In the genomic region with DNA sequence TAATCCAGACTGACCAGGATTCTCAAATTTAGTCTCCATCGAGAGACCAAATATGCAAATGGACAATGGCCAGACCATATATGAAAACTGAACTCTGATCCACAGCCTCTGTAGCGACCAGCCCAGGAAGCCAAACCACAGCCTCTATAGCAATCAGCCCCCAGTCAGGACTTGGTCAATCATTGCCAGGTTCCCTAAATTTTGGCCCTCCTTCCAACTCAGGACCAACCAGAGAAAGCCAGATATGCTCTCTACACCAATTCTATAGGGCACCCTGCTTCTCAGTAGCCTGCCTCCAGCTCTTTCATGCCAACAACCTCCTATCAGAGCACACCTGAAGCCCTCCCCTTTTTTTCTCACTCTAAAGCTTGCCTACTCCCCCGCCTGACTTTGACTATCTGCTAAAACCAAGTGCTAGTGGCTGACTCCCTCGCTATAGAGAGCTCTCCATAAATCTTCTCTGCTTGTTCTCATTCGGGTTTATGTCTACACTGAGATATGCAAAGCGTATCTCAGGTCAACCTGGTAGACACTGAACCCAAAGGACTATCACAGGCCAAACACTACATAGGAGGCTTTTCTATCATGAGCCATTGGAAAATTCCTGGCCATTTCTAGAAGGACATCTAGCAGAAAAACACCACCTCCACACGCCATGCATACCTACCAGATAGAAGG, we compare ENCODE assay signal across 9 cellular contexts.
DNase-seq lines count a peak whose midpoint lies in the region; ATAC-seq, FAIRE-seq and TF ChIP-seq lines count a peak whose summit lies in the region.
"Had no signal": no experiment of that assay in that cellular context is flagged by ENCODE, and none has a peak within 500 bp of the region (broad histone marks: within the 10 kb centered on the region; RNA-seq: fewer than 3 reads in every experiment).

No MANE protein-coding gene starts in this region.

- peak overlapping the region; percentile 38 for H3K27ac ChIP-seq in colonic mucosa

- no peaks in the 10 kb centered on the region for H3K27me3 ChIP-seq in colonic mucosa

- DNase-seq in GM12892 (ENCODE audit: insufficient read length): no peak
- DNase-seq in colonic mucosa: peak; percentile 36
- no peak for DNase-seq in NCI-H2029 treated with DMSO at 0.1 percent for 48 hours (lab: John Stamatoyannopoulos, UW)
- DNase-seq in activated CD4-positive, alpha-beta T cell treated with anti-CD3 and anti-CD28 coated beads for 4 hours: no peak
- DNase-seq in DMS79 (lab: John Stamatoyannopoulos, UW): no peak
- DNase-seq in D341Med (ENCODE audit: low spot score): no peak

- intact Hi-C loops in colonic mucosa (cut with DNase I): no loop called here

- H3K9ac ChIP-seq in colonic mucosa (ENCODE audit: low read depth in 2 of 2, low read length in 2 of 2): peak overlapping the region in 1 of 2 donors; percentile 32

- TF ChIP-seq CTCF in colonic mucosa (IDR thresholded peaks at IDR 0.05): no peak

- no peak for FAIRE-seq in GM12892 (lab: Jason Lieb, UNC)
- FAIRE-seq: colon had no signal

- TF ChIP-seq POLR2A in GM12892 (IDR thresholded peaks at IDR 0.05; ENCODE audit: low read depth, low read length): peak; percentile 87

- ATAC-seq in GM21526 (IDR thresholded peaks at IDR 0.05; ENCODE audit: low FRiP score, unreplicated experiment) (peak; percentile 43), HG03565 (IDR thresholded peaks at IDR 0.05; ENCODE audit: unreplicated experiment) (peak; percentile 39)

- H3K4me3 ChIP-seq in colonic mucosa: no peak overlapping the region

- H3K36me3 ChIP-seq in colonic mucosa: no peaks in the 10 kb centered on the region

- H3K4me1 ChIP-seq in colonic mucosa: peaks cover 12% of the 10 kb centered on the region

- H3K9me3 ChIP-seq in colonic mucosa: no peaks in the 10 kb centered on the region
